ENCODE assay signal across 11 cellular contexts in the genomic region with DNA sequence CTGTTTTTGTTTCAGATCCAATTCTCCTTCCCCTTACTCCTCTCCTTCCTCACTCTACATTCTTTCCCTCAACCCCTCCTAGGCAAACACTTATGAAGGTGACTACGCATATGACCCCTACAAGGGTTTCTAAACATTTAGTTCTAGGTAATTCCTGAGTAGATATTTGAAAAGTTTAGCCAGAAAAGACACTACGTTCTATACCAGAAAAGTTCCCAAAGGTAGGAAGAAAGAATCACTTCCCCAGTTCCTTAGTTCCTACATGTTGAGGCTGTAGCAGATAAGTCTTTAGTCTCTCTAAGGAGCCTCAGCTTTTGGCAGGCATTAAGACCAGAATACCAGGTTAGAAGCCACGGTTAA. TPM values are rescaled to one million over a fixed set of nuclear protein-coding genes. Genes with fewer than 3 reads are reported as not detected.
A peak's percentile ranks its signal among the peaks of the same experiment; 100 is the strongest.
DNase-seq lines count a peak whose midpoint lies in the region; ATAC-seq, FAIRE-seq and TF ChIP-seq lines count a peak whose summit lies in the region.
"Had no signal": no experiment of that assay in that cellular context is flagged by ENCODE, and none has a peak within 500 bp of the region (broad histone marks: within the 10 kb centered on the region; RNA-seq: fewer than 3 reads in every experiment).

No MANE protein-coding gene starts in this region.

- peak; percentile 41 for TF ChIP-seq CTCF in CD14-positive monocyte (IDR thresholded peaks at IDR 0.05)
- TF ChIP-seq CTCF in DND-41 (IDR thresholded peaks at IDR 0.05; ENCODE audit: borderline replicate concordance, extremely low read depth, low read length, poor library complexity, severe bottlenecking), result no peak
- no peak for TF ChIP-seq CTCF in activated B cell treated with CpG ODN at 0.5 μM for 24 hours (IDR thresholded peaks at IDR 0.05)
- peak; percentile 37 for TF ChIP-seq CTCF in natural killer cell (IDR thresholded peaks at IDR 0.05)
- TF ChIP-seq CTCF in GM20000 (IDR thresholded peaks at IDR 0.05; ENCODE audit: extremely low read depth, missing control alignments), result no peak

- peak; percentile 10; the same call in 1 of the 3 replicates for ATAC-seq in DND-41 (ENCODE audit: insufficient read depth, low read depth)
- no peak for ATAC-seq in activated B cell treated with CpG ODN at 0.5 μM for 24 hours (ENCODE audit: low read depth)
- ATAC-seq in natural killer cell, result no peak

- no peak for FAIRE-seq in GM12891 (lab: Jason Lieb, UNC)

- no peak overlapping the region for H2AFZ ChIP-seq in DND-41 (ENCODE audit: low read depth, low read length)

- no peak overlapping the region for H3K27ac ChIP-seq in DND-41 (ENCODE audit: low read length)

- CTCF ChIA-PET in activated B cell treated with CpG ODN at 0.5 μM for 24 hours (lab: Charles Lee), result interaction anchor here (1.8 kb wide), 1 partner anchor 17 kb away, joined by 4 read pairs; no protein-coding TSS in a partner anchor

- H3K36me3 Mint-ChIP-seq in CD14-positive monocyte (peaks cover 0 to 19% of the 10 kb centered on the region in 2 donors), activated B cell treated with CpG ODN at 0.5 μM for 24 hours (ENCODE audit: low read depth) (no peaks in the 10 kb centered on the region), natural killer cell (no peaks in the 10 kb centered on the region)

- no peak for DNase-seq in CD14-positive monocyte (ENCODE audit: low spot score)
- no peak for DNase-seq in DND-41
- no peak for DNase-seq in activated B cell treated with CpG ODN at 0.5 μM for 24 hours
- no peak for DNase-seq in natural killer cell
- no peak for DNase-seq in GM20000 (ENCODE audit: low spot score)
- no peak for DNase-seq in GM12891 (ENCODE audit: insufficient read length, low spot score)
- no peak for DNase-seq in cortex of kidney (lab: John Stamatoyannopoulos, UW)

- H3K4me1 ChIP-seq in DND-41 (ENCODE audit: insufficient read depth, low read length), result no peaks in the 10 kb centered on the region

- H3K4me1 Mint-ChIP-seq in CD14-positive monocyte, result peaks cover 28% of the 10 kb centered on the region
- peaks cover 30% of the 10 kb centered on the region for H3K4me1 Mint-ChIP-seq in activated B cell treated with CpG ODN at 0.5 μM for 24 hours
- peaks cover 14 to 23% of the 10 kb centered on the region in 2 donors for H3K4me1 Mint-ChIP-seq in natural killer cell

- peaks cover 89 to 99% (median 94%) of the 10 kb centered on the region in 3 donors for H3K27me3 Mint-ChIP-seq in CD14-positive monocyte (ENCODE audit: low read depth in 3 of 3)
- peaks cover 73% of the 10 kb centered on the region for H3K27me3 Mint-ChIP-seq in activated B cell treated with CpG ODN at 0.5 μM for 24 hours
- peaks cover 70 to 85% of the 10 kb centered on the region in 2 donors for H3K27me3 Mint-ChIP-seq in natural killer cell (ENCODE audit: low read depth in 2 of 2)

- no peaks in the 10 kb centered on the region for H3K9me3 ChIP-seq in DND-41 (ENCODE audit: insufficient read depth, low read length, severe bottlenecking)

- intact Hi-C loops in CD14-positive monocyte (cut with micrococcal nuclease) (no loop called here), activated B cell treated with CpG ODN at 0.5 μM for 24 hours (cut with micrococcal nuclease) (loop anchor here (5.0 kb wide), 4 partner anchors 101 to 1611 kb away; partner anchors contain the start of gene FBXL4), natural killer cell (cut with micrococcal nuclease) (loop anchor here (10.0 kb wide), 1 partner anchor 89 kb away; no protein-coding TSS in a partner anchor)

- peaks cover 0 to 22% (median 13%) of the 10 kb centered on the region in 7 donors for H3K9me3 Mint-ChIP-seq in CD14-positive monocyte
- no peaks in the 10 kb centered on the region for H3K9me3 Mint-ChIP-seq in activated B cell treated with CpG ODN at 0.5 μM for 24 hours
- no peaks in the 10 kb centered on the region for H3K9me3 Mint-ChIP-seq in natural killer cell
- H3K9me3 Mint-ChIP-seq: activated naive CD8-positive, alpha-beta T cell treated with anti-CD3 and anti-CD28 coated beads, Interleukin-2, amount 10 ng/mL, durations not matched to agents 7 days and 5 days had no signal

- no peaks in the 10 kb centered on the region for H3K36me3 ChIP-seq in DND-41 (ENCODE audit: insufficient read depth, low read length)

- no peaks in the 10 kb centered on the region for H4K20me1 ChIP-seq in DND-41 (ENCODE audit: insufficient read depth, low read length)

- no peaks in the 10 kb centered on the region for H3K79me2 ChIP-seq in DND-41 (ENCODE audit: insufficient read depth, low read length)

- H3K27me3 ChIP-seq in DND-41 (ENCODE audit: insufficient read depth, low read length, poor library complexity), result no peaks in the 10 kb centered on the region

- H3K4me3 Mint-ChIP-seq in CD14-positive monocyte (peak overlapping the region in 1 of 2 donors; percentile 85), activated B cell treated with CpG ODN at 0.5 μM for 24 hours (peak overlapping the region; percentile 74), natural killer cell (peak overlapping the region; percentile 74)

- no peak overlapping the region for H3K4me3 ChIP-seq in DND-41 (ENCODE audit: low read depth in 1 of 2, low read length in 2 of 2)

- POLR2A ChIA-PET in activated B cell treated with CpG ODN at 0.5 μM for 24 hours (lab: Charles Lee), result no interaction called here

- no peak for TF ChIP-seq POLR2A in GM12891 (IDR thresholded peaks at IDR 0.05; ENCODE audit: low read depth, low read length)

- H3K9ac ChIP-seq in DND-41 (ENCODE audit: low read depth, low read length), result no peak overlapping the region

- no peak overlapping the region for H3K4me2 ChIP-seq in DND-41 (ENCODE audit: insufficient read depth, low read length)

- H3K27ac Mint-ChIP-seq in CD14-positive monocyte (no peak overlapping the region), activated B cell treated with CpG ODN at 0.5 μM for 24 hours (no peak overlapping the region), natural killer cell (no peak overlapping the region)
- H3K27ac Mint-ChIP-seq: activated naive CD8-positive, alpha-beta T cell treated with anti-CD3 and anti-CD28 coated beads, Interleukin-2, amount 10 ng/mL, durations not matched to agents 7 days and 5 days had no signal

TF ChIP-seq in GM12891, 5 proteins besides CTCF, POLR2A, EP300 and RAD21:
- TF ChIP-seq TAF1 (IDR thresholded peaks at IDR 0.05; ENCODE audit: low read depth, low read length) (no peak), POLR2AphosphoS5 (IDR thresholded peaks at IDR 0.05; ENCODE audit: low read depth, low read length) (no peak), POU2F2 (IDR thresholded peaks at IDR 0.05; ENCODE audit: low read depth, low read length) (no peak)

RNA-seq across cellular contexts. Expression of gene POU3F2, which starts 11.6 kb away (rescaled TPM):
- not detected for polyA plus RNA-seq in CD14-positive monocyte
- total RNA-seq in activated B cell treated with CpG ODN at 0.5 μM for 24 hours (not detected in 2 replicates), natural killer cell (not detected)
- polyA plus RNA-seq in GM12891 (2012; ENCODE audit: low read depth, missing spikeins), result not detected
- total RNA-seq: activated naive CD8-positive, alpha-beta T cell treated with anti-CD3 and anti-CD28 coated beads, Interleukin-2, amount 10 ng/mL, durations not matched to agents 7 days and 5 days; mesenteric fat pad; Right ventricle myocardium inferior; subcutaneous adipose tissue had no signal

Comparison
In these comparisons a context has a peak if more than half of its experiments do, and no peak if none do; other contexts are left out.
1. CTCF ChIP-seq: peak in CD14-positive monocyte (single experiment) and natural killer cell (single experiment); none in DND-41 (single experiment), activated B cell treated with CpG ODN at 0.5 μM for 24 hours (single experiment) and GM20000 (single experiment).
2. intact Hi-C loops: an anchor here in activated B cell treated with CpG ODN at 0.5 μM for 24 hours (5.0 kb wide) and natural killer cell (10.0 kb wide); none called in CD14-positive monocyte.